Comparison of ENCODE assay signal across 1 cellular context in the genomic region with DNA sequence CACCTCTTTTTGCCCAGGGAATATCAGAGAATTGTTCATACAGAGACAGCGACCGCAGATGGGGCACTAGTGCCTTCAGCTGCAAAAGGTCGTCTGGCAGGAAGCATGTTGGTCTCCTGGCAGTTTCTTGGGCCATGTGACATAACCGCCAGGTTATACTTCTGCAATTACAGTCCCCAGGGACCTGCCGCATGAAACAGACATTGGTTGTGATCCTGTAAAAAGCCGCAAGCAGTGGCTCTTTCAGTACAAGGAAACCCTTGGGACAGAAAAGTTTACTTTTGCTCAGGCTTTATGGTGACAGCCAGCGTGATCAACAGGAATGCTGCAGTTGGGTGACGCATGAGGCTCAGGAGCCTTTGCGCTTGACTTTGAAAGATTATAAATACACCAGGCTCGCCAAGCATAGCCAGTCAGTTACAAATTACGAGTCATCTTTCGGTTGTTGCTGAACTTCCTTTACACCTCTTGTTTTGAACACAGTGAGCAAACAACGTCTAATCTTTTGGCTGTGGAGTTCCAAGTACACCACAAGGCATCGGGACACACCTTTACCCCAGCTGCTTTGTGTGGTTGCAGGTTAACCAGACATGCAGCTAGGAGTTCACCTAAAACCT.
TF ChIP-seq lines count a peak whose summit lies in the region.

No MANE protein-coding gene starts in this region.

TF ChIP-seq in GM12878, 131 proteins besides CTCF, POLR2A, EP300 and RAD21 (continued from another document and continues in another):
- TF ChIP-seq PBX3 (IDR thresholded peaks at IDR 0.05; ENCODE audit: insufficient replicate concordance, low read depth, low read length) (no peak), NR2C1 (IDR thresholded peaks at IDR 0.05) (no peak), SKIL (IDR thresholded peaks at IDR 0.05; ENCODE audit: low read depth, poor library complexity, severe bottlenecking) (peak; percentile 99), RAD51 (IDR thresholded peaks at IDR 0.05) (peak; percentile 97), SUPT20H (IDR thresholded peaks at IDR 0.05; ENCODE audit: borderline replicate concordance, control insufficient read depth, low read depth, low read length) (no peak), CHD4 (IDR thresholded peaks at IDR 0.05) (no peak), EED (IDR thresholded peaks at IDR 0.05; ENCODE audit: low read depth) (peak; percentile 95), SMC3 (IDR thresholded peaks at IDR 0.05; ENCODE audit: borderline replicate concordance, low read length) (no peak; the same call in 1 of the 2 replicates), ETV6 (conservative IDR thresholded peaks at IDR 0.05 in 1 of 2, IDR thresholded peaks at IDR 0.05 in 1 of 2; ENCODE audit: borderline replicate concordance in 1 of 2, low read depth in 1 of 2) (peak in 1 of 2 experiments; percentile 57; a peak in 2 of 4 replicates), NBN (IDR thresholded peaks at IDR 0.05) (peak; percentile 97), BCL3 (IDR thresholded peaks at IDR 0.05; ENCODE audit: borderline replicate concordance, insufficient read depth, low read depth, low read length, poor library complexity, severe bottlenecking) (no peak), BMI1 (IDR thresholded peaks at IDR 0.05; ENCODE audit: borderline replicate concordance) (peak; percentile 83), GABPA (IDR thresholded peaks at IDR 0.05; ENCODE audit: low read depth) (peak; percentile 37; the same call in 1 of the 2 replicates), MTA3 (IDR thresholded peaks at IDR 0.05; ENCODE audit: borderline replicate concordance, low read length) (peak; percentile 63; the same call in 1 of the 2 replicates), POLR2AphosphoS2 (IDR thresholded peaks at IDR 0.05; ENCODE audit: low read depth, low read length) (no peak), PRDM15 (CRISPR knock-in tag; IDR thresholded peaks at IDR 0.05) (no peak), TCF7 (IDR thresholded peaks at IDR 0.05; ENCODE audit: borderline replicate concordance) (peak; percentile 48; the same call in 1 of the 2 replicates), PAX8 (IDR thresholded peaks at IDR 0.05) (no peak), SREBF2 (IDR thresholded peaks at IDR 0.05; ENCODE audit: low read length) (no peak), NFIC (IDR thresholded peaks at IDR 0.05; ENCODE audit: low read depth, low read length) (peak; percentile 89), ZZZ3 (IDR thresholded peaks at IDR 0.05; ENCODE audit: control insufficient read depth, insufficient read length, low read depth) (no peak), ZSCAN29 (IDR thresholded peaks at IDR 0.05) (no peak; the same call in 1 of the 2 replicates), MYC (IDR thresholded peaks at IDR 0.05; ENCODE audit: insufficient read depth, insufficient read length, insufficient replicate concordance, low read length, severe bottlenecking) (peak; percentile 29), SREBF1 (IDR thresholded peaks at IDR 0.05; ENCODE audit: low read length) (no peak), NFYA (IDR thresholded peaks at IDR 0.05; ENCODE audit: borderline replicate concordance, low read depth, low read length) (no peak), ASH2L (IDR thresholded peaks at IDR 0.05; ENCODE audit: borderline replicate concordance, low read depth) (0 out of 2 replicates have a peak, but pooled peaks have one; percentile 69), ATF3 (IDR thresholded peaks at IDR 0.05; ENCODE audit: borderline replicate concordance, extremely low read depth, low read depth, low read length) (peak; percentile 52; the same call in 1 of the 2 replicates)
- TF ChIP-seq, protein P1, sequence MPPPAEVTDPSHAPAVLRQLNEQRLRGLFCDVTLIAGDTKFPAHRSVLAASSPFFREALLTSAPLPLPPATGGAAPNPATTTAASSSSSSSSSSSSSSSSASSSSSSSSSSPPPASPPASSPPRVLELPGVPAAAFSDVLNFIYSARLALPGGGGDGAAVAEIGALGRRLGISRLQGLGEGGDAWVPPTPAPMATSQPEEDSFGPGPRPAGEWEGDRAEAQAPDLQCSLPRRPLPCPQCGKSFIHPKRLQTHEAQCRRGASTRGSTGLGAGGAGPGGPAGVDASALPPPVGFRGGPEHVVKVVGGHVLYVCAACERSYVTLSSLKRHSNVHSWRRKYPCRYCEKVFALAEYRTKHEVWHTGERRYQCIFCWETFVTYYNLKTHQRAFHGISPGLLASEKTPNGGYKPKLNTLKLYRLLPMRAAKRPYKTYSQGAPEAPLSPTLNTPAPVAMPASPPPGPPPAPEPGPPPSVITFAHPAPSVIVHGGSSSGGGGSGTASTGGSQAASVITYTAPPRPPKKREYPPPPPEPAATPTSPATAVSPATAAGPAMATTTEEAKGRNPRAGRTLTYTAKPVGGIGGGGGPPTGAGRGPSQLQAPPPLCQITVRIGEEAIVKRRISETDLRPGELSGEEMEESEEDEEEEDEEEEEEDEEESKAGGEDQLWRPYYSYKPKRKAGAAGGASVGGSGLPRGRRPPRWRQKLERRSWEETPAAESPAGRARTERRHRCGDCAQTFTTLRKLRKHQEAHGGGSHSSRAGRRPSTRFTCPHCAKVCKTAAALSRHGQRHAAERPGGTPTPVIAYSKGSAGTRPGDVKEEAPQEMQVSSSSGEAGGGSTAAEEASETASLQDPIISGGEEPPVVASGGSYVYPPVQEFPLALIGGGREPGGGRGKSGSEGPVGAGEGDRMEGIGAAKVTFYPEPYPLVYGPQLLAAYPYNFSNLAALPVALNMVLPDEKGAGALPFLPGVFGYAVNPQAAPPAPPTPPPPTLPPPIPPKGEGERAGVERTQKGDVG (CRISPR knock-in tag; IDR thresholded peaks at IDR 0.05) = no peak
- TF ChIP-seq, protein P2, sequence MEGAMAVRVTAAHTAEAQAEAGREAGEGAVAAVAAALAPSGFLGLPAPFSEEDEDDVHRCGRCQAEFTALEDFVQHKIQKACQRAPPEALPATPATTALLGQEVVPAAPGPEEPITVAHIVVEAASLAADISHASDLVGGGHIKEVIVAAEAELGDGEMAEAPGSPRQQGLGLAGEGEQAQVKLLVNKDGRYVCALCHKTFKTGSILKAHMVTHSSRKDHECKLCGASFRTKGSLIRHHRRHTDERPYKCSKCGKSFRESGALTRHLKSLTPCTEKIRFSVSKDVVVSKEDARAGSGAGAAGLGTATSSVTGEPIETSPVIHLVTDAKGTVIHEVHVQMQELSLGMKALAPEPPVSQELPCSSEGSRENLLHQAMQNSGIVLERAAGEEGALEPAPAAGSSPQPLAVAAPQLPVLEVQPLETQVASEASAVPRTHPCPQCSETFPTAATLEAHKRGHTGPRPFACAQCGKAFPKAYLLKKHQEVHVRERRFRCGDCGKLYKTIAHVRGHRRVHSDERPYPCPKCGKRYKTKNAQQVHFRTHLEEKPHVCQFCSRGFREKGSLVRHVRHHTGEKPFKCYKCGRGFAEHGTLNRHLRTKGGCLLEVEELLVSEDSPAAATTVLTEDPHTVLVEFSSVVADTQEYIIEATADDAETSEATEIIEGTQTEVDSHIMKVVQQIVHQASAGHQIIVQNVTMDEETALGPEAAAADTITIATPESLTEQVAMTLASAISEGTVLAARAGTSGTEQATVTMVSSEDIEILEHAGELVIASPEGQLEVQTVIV (IDR thresholded peaks at IDR 0.05; ENCODE audit: borderline replicate concordance, partially characterized antibody) = peak; percentile 32
- TF ChIP-seq, protein P3, sequence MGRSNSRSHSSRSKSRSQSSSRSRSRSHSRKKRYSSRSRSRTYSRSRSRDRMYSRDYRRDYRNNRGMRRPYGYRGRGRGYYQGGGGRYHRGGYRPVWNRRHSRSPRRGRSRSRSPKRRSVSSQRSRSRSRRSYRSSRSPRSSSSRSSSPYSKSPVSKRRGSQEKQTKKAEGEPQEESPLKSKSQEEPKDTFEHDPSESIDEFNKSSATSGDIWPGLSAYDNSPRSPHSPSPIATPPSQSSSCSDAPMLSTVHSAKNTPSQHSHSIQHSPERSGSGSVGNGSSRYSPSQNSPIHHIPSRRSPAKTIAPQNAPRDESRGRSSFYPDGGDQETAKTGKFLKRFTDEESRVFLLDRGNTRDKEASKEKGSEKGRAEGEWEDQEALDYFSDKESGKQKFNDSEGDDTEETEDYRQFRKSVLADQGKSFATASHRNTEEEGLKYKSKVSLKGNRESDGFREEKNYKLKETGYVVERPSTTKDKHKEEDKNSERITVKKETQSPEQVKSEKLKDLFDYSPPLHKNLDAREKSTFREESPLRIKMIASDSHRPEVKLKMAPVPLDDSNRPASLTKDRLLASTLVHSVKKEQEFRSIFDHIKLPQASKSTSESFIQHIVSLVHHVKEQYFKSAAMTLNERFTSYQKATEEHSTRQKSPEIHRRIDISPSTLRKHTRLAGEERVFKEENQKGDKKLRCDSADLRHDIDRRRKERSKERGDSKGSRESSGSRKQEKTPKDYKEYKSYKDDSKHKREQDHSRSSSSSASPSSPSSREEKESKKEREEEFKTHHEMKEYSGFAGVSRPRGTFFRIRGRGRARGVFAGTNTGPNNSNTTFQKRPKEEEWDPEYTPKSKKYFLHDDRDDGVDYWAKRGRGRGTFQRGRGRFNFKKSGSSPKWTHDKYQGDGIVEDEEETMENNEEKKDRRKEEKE (IDR thresholded peaks at IDR 0.05) = no peak
